In genomic region chr20:53413188-53413631, GRCh38 we compare ENCODE assay signal across 8 cellular contexts.
DNase-seq lines count a peak whose midpoint lies in the region; ATAC-seq and TF ChIP-seq lines count a peak whose summit lies in the region.

No MANE protein-coding gene starts in this region.

- peak; percentile 85 for TF ChIP-seq CTCF in GM12874 (IDR thresholded peaks at IDR 0.05; ENCODE audit: insufficient read depth, low read depth, low read length)
- TF ChIP-seq CTCF in GM23338 (conservative IDR thresholded peaks at IDR 0.05; ENCODE audit: low read depth in 2 of 2) = peak; percentile 78 to 90

- peak; percentile 94 for DNase-seq in GM23338 (ENCODE audit: low spot score)
- DNase-seq in NCI-H146 treated with DMSO at 0.1 percent for 48 hours (lab: John Stamatoyannopoulos, UW; ENCODE audit: unreplicated experiment) = peak; percentile 65
- peak; percentile 12 for DNase-seq in activated T-cell treated with anti-CD3 and anti-CD28 coated beads for 24 hours (ENCODE audit: low read depth)
- DNase-seq in stimulated activated CD8-positive, alpha-beta memory T cell treated with anti-CD3 and anti-CD28 coated beads, Interleukin-15, amount 100 ng/mL, for 4 hours (ENCODE audit: low read depth in 2 of 2) = peak; percentile 10 to 12
- no peak for DNase-seq in aorta
- no peak for DNase-seq in dedifferentiated amniotic fluid mesenchymal stem cell (ENCODE audit: extremely low spot score)

- 67 to 75% methylated on average over 15 of the region's 15 CpGs for WGBS in aorta, 2 donors

- no peak overlapping the region for H3K9ac ChIP-seq in iPS-15b (ENCODE audit: low read depth, low read length)

- H3K4me1 Mint-ChIP-seq in GM23338 = peaks cover 14% of the 10 kb centered on the region

- H3K4me1 ChIP-seq in GM23338 (ENCODE audit: insufficient read depth) (peaks cover 6% of the 10 kb centered on the region), iPS-15b (ENCODE audit: control insufficient read depth, insufficient read depth, low read length) (peaks cover 7% of the 10 kb centered on the region), aorta (ENCODE audit: control insufficient read depth in 1 of 2, insufficient read depth in 2 of 2, low read length in 2 of 2) (no peaks in the 10 kb centered on the region)

- H2AFZ ChIP-seq in GM23338 = peak overlapping the region; percentile 99

- H3F3A ChIP-seq in GM23338 (replicated peaks; ENCODE audit: low read depth) = no peaks in the 10 kb centered on the region

- H3K9me3 Mint-ChIP-seq in GM23338 = no peaks in the 10 kb centered on the region

- ATAC-seq in GM23338 (peak; percentile 94), aorta (ENCODE audit: low FRiP score) (no peak)

- intact Hi-C loops in aorta (cut with DNase I) = no loop called here

- H3K36me3 Mint-ChIP-seq in GM23338 (ENCODE audit: low read depth) = no peaks in the 10 kb centered on the region

- no peaks in the 10 kb centered on the region for H3K9me2 ChIP-seq in GM23338 (ENCODE audit: insufficient read depth)

- H3K9me3 ChIP-seq in iPS-15b (ENCODE audit: control insufficient read depth, insufficient read depth, low read length) (no peaks in the 10 kb centered on the region), aorta (ENCODE audit: control insufficient read depth, low read length) (no peaks in the 10 kb centered on the region)

- H3K4me2 ChIP-seq in GM23338 = peak overlapping the region; percentile 74

- peak overlapping the region; percentile 51; the same call in 2 of the 3 replicates for H3K4me3 Mint-ChIP-seq in GM23338

- H4K20me1 ChIP-seq in GM23338 (replicated peaks; ENCODE audit: insufficient read depth) = no peaks in the 10 kb centered on the region

- H3K27ac ChIP-seq in GM23338 (ENCODE audit: low read depth) (no peak overlapping the region), aorta (ENCODE audit: low read depth in 1 of 2, low read length in 2 of 2) (no peak overlapping the region)

- H3K27me3 ChIP-seq in GM23338 (ENCODE audit: insufficient read depth) (no peaks in the 10 kb centered on the region), iPS-15b (ENCODE audit: control insufficient read depth, insufficient read depth, low read length) (no peaks in the 10 kb centered on the region), aorta (ENCODE audit: control insufficient read depth in 1 of 2, insufficient read depth in 2 of 2, low read length in 1 of 2) (peaks cover 0 to 4% of the 10 kb centered on the region in 2 donors)

- peaks cover 2% of the 10 kb centered on the region for H3K27me3 Mint-ChIP-seq in GM23338 (ENCODE audit: insufficient read depth, low read depth, poor library complexity)

- H3K36me3 ChIP-seq in GM23338 (ENCODE audit: insufficient read depth) (no peaks in the 10 kb centered on the region), iPS-15b (ENCODE audit: control insufficient read depth, insufficient read depth, low read length) (no peaks in the 10 kb centered on the region), aorta (ENCODE audit: control insufficient read depth in 1 of 2, insufficient read depth in 2 of 2, low read length in 1 of 2) (no peaks in the 10 kb centered on the region)

- H3K79me2 ChIP-seq in GM23338 (replicated peaks; ENCODE audit: insufficient read depth) = no peaks in the 10 kb centered on the region

- H3K4me3 ChIP-seq in GM23338 = peak overlapping the region; percentile 41; the same call in 1 of the 2 replicates
- peak overlapping the region; percentile 54 for H3K4me3 ChIP-seq in iPS-15b (ENCODE audit: low read depth, low read length)
- no peak overlapping the region for H3K4me3 ChIP-seq in aorta (ENCODE audit: low read length in 2 of 2)

- H3K27ac Mint-ChIP-seq in GM23338 = no peak overlapping the region

TF ChIP-seq in GM23338, 12 proteins besides CTCF, POLR2A, EP300 and RAD21 (continues in another document):
- no peak for TF ChIP-seq CREB1 (CRISPR knock-in tag; IDR thresholded peaks at IDR 0.05; ENCODE audit: low read depth)
- no peak for TF ChIP-seq NANOG (IDR thresholded peaks at IDR 0.05; ENCODE audit: borderline replicate concordance)
- TF ChIP-seq, protein P1, sequence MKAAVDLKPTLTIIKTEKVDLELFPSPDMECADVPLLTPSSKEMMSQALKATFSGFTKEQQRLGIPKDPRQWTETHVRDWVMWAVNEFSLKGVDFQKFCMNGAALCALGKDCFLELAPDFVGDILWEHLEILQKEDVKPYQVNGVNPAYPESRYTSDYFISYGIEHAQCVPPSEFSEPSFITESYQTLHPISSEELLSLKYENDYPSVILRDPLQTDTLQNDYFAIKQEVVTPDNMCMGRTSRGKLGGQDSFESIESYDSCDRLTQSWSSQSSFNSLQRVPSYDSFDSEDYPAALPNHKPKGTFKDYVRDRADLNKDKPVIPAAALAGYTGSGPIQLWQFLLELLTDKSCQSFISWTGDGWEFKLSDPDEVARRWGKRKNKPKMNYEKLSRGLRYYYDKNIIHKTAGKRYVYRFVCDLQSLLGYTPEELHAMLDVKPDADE (IDR thresholded peaks at IDR 0.05) = no peak
- TF ChIP-seq ZNF331 (CRISPR knock-in tag; IDR thresholded peaks at IDR 0.05; ENCODE audit: low read depth) = no peak
- TF ChIP-seq EZH2phosphoT487 (IDR thresholded peaks at IDR 0.05; ENCODE audit: unreplicated experiment) = no peak
- TF ChIP-seq STAT1 (IDR thresholded peaks at IDR 0.05; ENCODE audit: unreplicated experiment) = no peak
- TF ChIP-seq ZNF114 (CRISPR knock-in tag; IDR thresholded peaks at IDR 0.05) = no peak
- TF ChIP-seq EZH2 (IDR thresholded peaks at IDR 0.05; ENCODE audit: low read depth, unreplicated experiment) = no peak
- TF ChIP-seq, protein P2, sequence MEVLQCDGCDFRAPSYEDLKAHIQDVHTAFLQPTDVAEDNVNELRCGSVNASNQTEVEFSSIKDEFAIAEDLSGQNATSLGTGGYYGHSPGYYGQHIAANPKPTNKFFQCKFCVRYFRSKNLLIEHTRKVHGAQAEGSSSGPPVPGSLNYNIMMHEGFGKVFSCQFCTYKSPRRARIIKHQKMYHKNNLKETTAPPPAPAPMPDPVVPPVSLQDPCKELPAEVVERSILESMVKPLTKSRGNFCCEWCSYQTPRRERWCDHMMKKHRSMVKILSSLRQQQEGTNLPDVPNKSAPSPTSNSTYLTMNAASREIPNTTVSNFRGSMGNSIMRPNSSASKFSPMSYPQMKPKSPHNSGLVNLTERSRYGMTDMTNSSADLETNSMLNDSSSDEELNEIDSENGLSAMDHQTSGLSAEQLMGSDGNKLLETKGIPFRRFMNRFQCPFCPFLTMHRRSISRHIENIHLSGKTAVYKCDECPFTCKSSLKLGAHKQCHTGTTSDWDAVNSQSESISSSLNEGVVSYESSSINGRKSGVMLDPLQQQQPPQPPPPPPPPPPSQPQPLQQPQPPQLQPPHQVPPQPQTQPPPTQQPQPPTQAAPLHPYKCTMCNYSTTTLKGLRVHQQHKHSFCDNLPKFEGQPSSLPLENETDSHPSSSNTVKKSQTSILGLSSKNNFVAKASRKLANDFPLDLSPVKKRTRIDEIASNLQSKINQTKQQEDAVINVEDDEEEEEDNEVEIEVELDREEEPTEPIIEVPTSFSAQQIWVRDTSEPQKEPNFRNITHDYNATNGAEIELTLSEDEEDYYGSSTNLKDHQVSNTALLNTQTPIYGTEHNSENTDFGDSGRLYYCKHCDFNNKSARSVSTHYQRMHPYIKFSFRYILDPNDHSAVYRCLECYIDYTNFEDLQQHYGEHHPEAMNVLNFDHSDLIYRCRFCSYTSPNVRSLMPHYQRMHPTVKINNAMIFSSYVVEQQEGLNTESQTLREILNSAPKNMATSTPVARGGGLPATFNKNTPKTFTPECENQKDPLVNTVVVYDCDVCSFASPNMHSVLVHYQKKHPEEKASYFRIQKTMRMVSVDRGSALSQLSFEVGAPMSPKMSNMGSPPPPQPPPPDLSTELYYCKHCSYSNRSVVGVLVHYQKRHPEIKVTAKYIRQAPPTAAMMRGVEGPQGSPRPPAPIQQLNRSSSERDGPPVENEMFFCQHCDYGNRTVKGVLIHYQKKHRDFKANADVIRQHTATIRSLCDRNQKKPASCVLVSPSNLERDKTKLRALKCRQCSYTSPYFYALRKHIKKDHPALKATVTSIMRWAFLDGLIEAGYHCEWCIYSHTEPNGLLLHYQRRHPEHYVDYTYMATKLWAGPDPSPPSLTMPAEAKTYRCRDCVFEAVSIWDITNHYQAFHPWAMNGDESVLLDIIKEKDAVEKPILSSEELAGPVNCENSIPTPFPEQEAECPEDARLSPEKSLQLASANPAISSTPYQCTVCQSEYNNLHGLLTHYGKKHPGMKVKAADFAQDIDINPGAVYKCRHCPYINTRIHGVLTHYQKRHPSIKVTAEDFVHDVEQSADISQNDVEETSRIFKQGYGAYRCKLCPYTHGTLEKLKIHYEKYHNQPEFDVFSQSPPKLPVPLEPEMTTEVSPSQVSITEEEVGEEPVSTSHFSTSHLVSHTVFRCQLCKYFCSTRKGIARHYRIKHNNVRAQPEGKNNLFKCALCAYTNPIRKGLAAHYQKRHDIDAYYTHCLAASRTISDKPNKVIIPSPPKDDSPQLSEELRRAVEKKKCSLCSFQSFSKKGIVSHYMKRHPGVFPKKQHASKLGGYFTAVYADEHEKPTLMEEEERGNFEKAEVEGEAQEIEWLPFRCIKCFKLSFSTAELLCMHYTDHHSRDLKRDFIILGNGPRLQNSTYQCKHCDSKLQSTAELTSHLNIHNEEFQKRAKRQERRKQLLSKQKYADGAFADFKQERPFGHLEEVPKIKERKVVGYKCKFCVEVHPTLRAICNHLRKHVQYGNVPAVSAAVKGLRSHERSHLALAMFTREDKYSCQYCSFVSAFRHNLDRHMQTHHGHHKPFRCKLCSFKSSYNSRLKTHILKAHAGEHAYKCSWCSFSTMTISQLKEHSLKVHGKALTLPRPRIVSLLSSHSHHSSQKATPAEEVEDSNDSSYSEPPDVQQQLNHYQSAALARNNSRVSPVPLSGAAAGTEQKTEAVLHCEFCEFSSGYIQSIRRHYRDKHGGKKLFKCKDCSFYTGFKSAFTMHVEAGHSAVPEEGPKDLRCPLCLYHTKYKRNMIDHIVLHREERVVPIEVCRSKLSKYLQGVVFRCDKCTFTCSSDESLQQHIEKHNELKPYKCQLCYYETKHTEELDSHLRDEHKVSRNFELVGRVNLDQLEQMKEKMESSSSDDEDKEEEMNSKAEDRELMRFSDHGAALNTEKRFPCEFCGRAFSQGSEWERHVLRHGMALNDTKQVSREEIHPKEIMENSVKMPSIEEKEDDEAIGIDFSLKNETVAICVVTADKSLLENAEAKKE (CRISPR knock-in tag; IDR thresholded peaks at IDR 0.05) = no peak
- TF ChIP-seq POLR2AphosphoS5 (IDR thresholded peaks at IDR 0.05; ENCODE audit: low read depth) = no peak

Comparison
In these comparisons a context has a peak if more than half of its experiments do, and no peak if none do; other contexts are left out.
1. DNase-seq: peak in GM23338 (single experiment), NCI-H146 treated with DMSO at 0.1 percent for 48 hours (single experiment), activated T-cell treated with anti-CD3 and anti-CD28 coated beads for 24 hours (single experiment) and stimulated activated CD8-positive, alpha-beta memory T cell treated with anti-CD3 and anti-CD28 coated beads, Interleukin-15, amount 100 ng/mL, for 4 hours (2 of 2); none in aorta (0 of 2) and dedifferentiated amniotic fluid mesenchymal stem cell (single experiment).
2. H3K4me3 ChIP-seq: peak in GM23338 (single experiment) and iPS-15b (single experiment); none in aorta (0 of 2).